In the genomic region with DNA sequence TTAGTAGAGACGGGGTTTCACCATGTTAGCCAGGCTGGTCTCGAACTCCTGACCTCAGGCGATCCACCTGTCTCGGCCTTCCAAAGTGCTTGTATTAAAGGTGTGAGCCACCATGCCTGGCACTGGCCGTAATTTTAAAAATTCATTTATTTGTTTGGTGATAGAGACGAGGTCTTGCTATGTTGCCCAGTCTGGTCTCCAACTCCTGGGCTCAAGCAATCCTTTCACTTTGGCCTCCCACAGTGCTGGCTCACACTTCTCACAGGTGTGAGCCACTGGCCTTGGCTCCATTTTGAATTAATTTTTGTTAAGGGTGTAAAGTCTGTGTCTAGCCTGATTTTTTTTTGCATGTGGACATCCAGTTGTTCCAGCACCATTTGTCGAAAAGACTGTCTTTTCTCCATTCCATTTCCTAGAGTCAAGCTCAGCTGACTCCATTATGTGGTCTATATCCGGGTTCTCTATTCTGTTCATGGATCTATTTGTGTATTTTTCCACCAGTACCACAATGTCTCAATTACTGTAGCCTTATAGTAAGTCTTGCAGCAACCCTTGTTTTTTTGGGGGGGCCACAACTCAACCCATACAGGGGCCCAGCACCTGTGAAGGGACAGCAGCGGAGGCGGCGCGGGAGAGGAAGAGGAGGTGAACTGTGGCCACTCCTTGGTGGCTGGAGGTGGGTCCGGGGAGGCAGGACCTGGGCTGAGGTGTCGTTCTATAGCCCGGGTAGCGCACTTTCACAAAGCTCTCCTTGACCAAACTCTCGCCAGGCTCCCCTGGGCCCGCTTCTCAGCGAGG, we compare ENCODE assay signal across 8 cellular contexts. TPM values are rescaled to one million over a fixed set of nuclear protein-coding genes. Genes with fewer than 3 reads are reported as not detected.
A peak's percentile ranks its signal among the peaks of the same experiment; 100 is the strongest.
DNase-seq lines count a peak whose midpoint lies in the region; ATAC-seq, FAIRE-seq and TF ChIP-seq lines count a peak whose summit lies in the region.

No MANE protein-coding gene starts in this region.

- peak overlapping the region; percentile 63 to 85 for H3K9ac ChIP-seq in duodenal mucosa (ENCODE audit: low read depth in 1 of 2, low read length in 2 of 2)

- H3K4me1 Mint-ChIP-seq in neural crest cell = peaks cover 52% of the 10 kb centered on the region

- no peak overlapping the region for H3K27ac Mint-ChIP-seq in neural crest cell (ENCODE audit: unreplicated experiment)

- H3K9me3 Mint-ChIP-seq in neural crest cell = no peaks in the 10 kb centered on the region

- H3K4me3 ChIP-seq in AG04450 (ENCODE audit: low read depth, low read length) (peak overlapping the region; percentile 69), duodenal mucosa (ENCODE audit: low read depth in 1 of 2, low read length in 2 of 2) (peak overlapping the region; percentile 73 to 77)

- TF ChIP-seq CTCF in AG04450 (IDR thresholded peaks at IDR 0.05; ENCODE audit: low read depth, low read length) (no peak), neural crest cell (conservative IDR thresholded peaks at IDR 0.05) (no peak)

- CTCF ChIA-PET in AG04450 (lab: Charles Lee) = no interaction called here

- DNase-seq in AG04450 (ENCODE audit: low read depth, low spot score) (no peak), neural crest cell (ENCODE audit: low read depth, low spot score) (no peak), globus pallidus (ENCODE audit: low spot score) (no peak), HPDE6-E6E7 (ENCODE audit: extremely low spot score) (no peak), H54 (ENCODE audit: insufficient read length, low spot score) (no peak)

- H3K9me3 ChIP-seq in AG04450 (ENCODE audit: control insufficient read depth, insufficient read depth, low read length) (no peaks in the 10 kb centered on the region), KOPT-K1 (ENCODE audit: insufficient read depth, low read length, poor library complexity, severe bottlenecking) (no peaks in the 10 kb centered on the region), duodenal mucosa (ENCODE audit: control insufficient read depth in 1 of 2, low read length in 2 of 2) (no peaks in the 10 kb centered on the region)

- peak overlapping the region; percentile 91 for H3K4me3 Mint-ChIP-seq in neural crest cell

- no peak for FAIRE-seq in H54 (lab: Jason Lieb, UNC)

- no peak for TF ChIP-seq POLR2A in H54 (IDR thresholded peaks at IDR 0.05; ENCODE audit: low read depth, low read length)

- ATAC-seq in GM19463 (IDR thresholded peaks at IDR 0.05; ENCODE audit: unreplicated experiment) = peak; percentile 3

- H3K36me3 ChIP-seq in KOPT-K1 (ENCODE audit: insufficient read depth, low read length) (peaks cover 12% of the 10 kb centered on the region; the same call in 1 of the 2 replicates), duodenal mucosa (ENCODE audit: control insufficient read depth in 1 of 2, insufficient read depth in 2 of 2, low read length in 2 of 2) (no peaks in the 10 kb centered on the region)

- peaks cover 3% of the 10 kb centered on the region for H3K36me3 Mint-ChIP-seq in neural crest cell (ENCODE audit: low read depth)

- H3K4me1 ChIP-seq in duodenal mucosa (ENCODE audit: control insufficient read depth in 1 of 2, insufficient read depth in 2 of 2, low read length in 2 of 2) = peaks cover 57 to 60% of the 10 kb centered on the region in 2 donors

- H3K27ac ChIP-seq in AG04450 (ENCODE audit: low read depth, low read length) (peak overlapping the region; percentile 68), KOPT-K1 (ENCODE audit: low read depth, low read length, poor library complexity, severe bottlenecking) (peak overlapping the region; percentile 100), duodenal mucosa (ENCODE audit: low read depth, low read length) (peak overlapping the region; percentile 99)

- peaks cover 14% of the 10 kb centered on the region for H3K27me3 Mint-ChIP-seq in neural crest cell (ENCODE audit: low read depth)

- POLR2A ChIA-PET in AG04450 (lab: Yijun Ruan, JAX) = interaction anchor here (0.6 to 1.8 kb wide), 2 partner anchors 13 to 22 kb away, joined by 3 to 14 read pairs; partner anchors contain the start of gene LETM1

- no peaks in the 10 kb centered on the region for H3K27me3 ChIP-seq in AG04450 (ENCODE audit: control insufficient read depth, insufficient read depth, low read length)
- H3K27me3 ChIP-seq in duodenal mucosa (ENCODE audit: control insufficient read depth in 1 of 2, insufficient read depth in 2 of 2, low read length in 2 of 2) = no peaks in the 10 kb centered on the region

RNA-seq across cellular contexts. Expression of gene NSD2, which starts 1.5 kb away (rescaled TPM):
- polyA plus RNA-seq in AG04450 (2011; rRNA removed) = 23.7 and 26.4 TPM in 2 replicates
- 77.9 and 94.9 TPM in 2 replicates for polyA minus RNA-seq in AG04450 (2011; rRNA and poly(A)+ RNA removed)
- total RNA-seq in neural crest cell = 269 and 274 TPM in 2 replicates

RNA-seq across cellular contexts. Expression of gene LETM1, which starts 13.8 kb away (rescaled TPM):
- polyA plus RNA-seq in AG04450 (2011; rRNA removed) = 11.9 and 15.2 TPM in 2 replicates
- polyA minus RNA-seq in AG04450 (2011; rRNA and poly(A)+ RNA removed) = 32.8 and 36.0 TPM in 2 replicates
- total RNA-seq in neural crest cell = 59.5 and 60.6 TPM in 2 replicates
